In the genomic region with DNA sequence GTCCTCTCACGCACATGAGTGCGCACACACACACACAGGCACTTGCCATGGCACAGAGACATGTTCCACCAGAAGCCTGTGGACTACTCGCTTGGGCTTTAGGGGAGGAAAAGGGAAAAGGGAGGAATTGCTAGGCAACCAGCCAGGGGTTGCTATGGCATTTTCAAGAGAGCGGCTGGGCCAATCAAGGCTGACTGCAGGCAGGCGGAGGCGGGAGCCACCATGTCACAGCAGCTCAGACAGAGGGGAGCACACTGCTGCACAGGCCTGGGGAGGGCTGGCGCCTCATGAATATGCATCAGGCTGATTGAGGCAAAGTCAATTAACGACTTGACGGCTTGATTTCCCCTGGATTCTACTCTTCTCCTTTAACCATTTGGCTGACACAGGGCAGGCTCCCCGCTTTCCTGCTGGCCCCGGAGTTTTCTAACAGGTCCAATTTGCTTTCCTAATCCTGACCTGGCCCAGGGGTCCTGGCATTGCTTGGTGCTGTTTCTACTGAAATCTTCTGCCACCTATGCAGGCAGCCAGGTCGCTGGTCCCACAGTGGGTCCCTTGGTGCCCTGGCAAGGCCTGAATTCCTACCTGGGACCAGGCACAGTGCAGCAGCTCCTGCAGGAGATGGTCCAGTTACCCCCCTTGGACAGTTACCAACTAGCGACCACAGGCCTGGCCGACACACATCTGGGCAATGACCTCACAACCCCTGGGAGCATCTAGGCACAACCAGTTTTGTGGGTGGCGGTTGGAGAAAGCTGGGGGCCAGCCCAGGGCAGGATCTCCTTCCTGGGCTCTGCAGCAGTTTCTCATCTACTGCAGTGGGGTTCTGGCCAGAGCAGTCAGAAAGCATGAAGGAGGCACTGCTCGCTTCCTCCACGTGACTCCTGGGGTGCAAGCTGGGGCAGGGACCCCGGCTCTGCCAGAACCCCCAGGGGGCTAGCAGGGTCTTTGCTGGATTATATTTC, we compare ENCODE assay signal across 16 cellular contexts. TPM values are rescaled to one million over a fixed set of nuclear protein-coding genes. Genes with fewer than 3 reads are reported as not detected.
DNase-seq lines count a peak whose midpoint lies in the region; ATAC-seq and TF ChIP-seq lines count a peak whose summit lies in the region.
"Had no signal": no experiment of that assay in that cellular context is flagged by ENCODE, and none has a peak within 500 bp of the region (broad histone marks: within the 10 kb centered on the region; RNA-seq: fewer than 3 reads in every experiment).

No MANE protein-coding gene starts in this region.

- H3K27me3 ChIP-seq in A673 (replicated peaks; ENCODE audit: insufficient read depth, low read depth, low read length, poor library complexity) = peaks cover 18% of the 10 kb centered on the region
- no peaks in the 10 kb centered on the region for H3K27me3 ChIP-seq in DND-41 (ENCODE audit: insufficient read depth, low read length, poor library complexity)
- H3K27me3 ChIP-seq in hepatocyte = peaks cover 9% of the 10 kb centered on the region
- peaks cover 25% of the 10 kb centered on the region for H3K27me3 ChIP-seq in upper lobe of right lung

- no peaks in the 10 kb centered on the region for H3K4me1 Mint-ChIP-seq in mesothelial cell of epicardium
- H3K4me1 Mint-ChIP-seq: nephron had no signal

- 75% methylated on average over 18 of the region's 18 CpGs for WGBS in hepatocyte (ENCODE audit: low lambda C conversion rate, missing lambda C conversion rate)

- ATAC-seq in DND-41 (ENCODE audit: insufficient read depth, low read depth) (0 out of 3 replicates have a peak, but pooled peaks have one; percentile 25), upper lobe of right lung (no peak)
- ATAC-seq: sciatic nerve had no signal

- peaks cover 59% of the 10 kb centered on the region for H3K27me3 Mint-ChIP-seq in mesothelial cell of epicardium (ENCODE audit: low read depth)

- no peaks in the 10 kb centered on the region for H3K79me2 ChIP-seq in DND-41 (ENCODE audit: insufficient read depth, low read length)
- no peaks in the 10 kb centered on the region for H3K79me2 ChIP-seq in hepatocyte

- H3K4me3 ChIP-seq in A673 (ENCODE audit: low read depth, low read length, poor library complexity, severe bottlenecking) = no peak overlapping the region
- H3K4me3 ChIP-seq in DND-41 (ENCODE audit: low read depth in 1 of 2, low read length in 2 of 2) = no peak overlapping the region
- no peak overlapping the region for H3K4me3 ChIP-seq in hepatocyte
- H3K4me3 ChIP-seq in upper lobe of right lung = no peak overlapping the region

- no peak overlapping the region for H3K4me2 ChIP-seq in DND-41 (ENCODE audit: insufficient read depth, low read length)
- H3K4me2 ChIP-seq in hepatocyte = no peak overlapping the region

- intact Hi-C loops in A673 (cut with micrococcal nuclease; ENCODE audit: unreplicated experiment) = no loop called here
- intact Hi-C loops in upper lobe of right lung (cut with DNase I) = no loop called here

- no peak overlapping the region for H3K4me3 Mint-ChIP-seq in mesothelial cell of epicardium
- H3K4me3 Mint-ChIP-seq: nephron; T-helper 1 cell treated with Interleukin-12 subunit alpha and Interleukin-12 subunit beta and Interleukin-4 antibody, amounts not matched to agents 30 μg/mL and 1 μg/mL, for 36 hours had no signal

- CTCF ChIA-PET in A673 (lab: Charles Lee) = no interaction called here

- no peaks in the 10 kb centered on the region for H3K9me2 ChIP-seq in hepatocyte (replicated peaks; ENCODE audit: insufficient read depth)

- H3K27ac ChIP-seq in A673 (ENCODE audit: low read depth, low read length, poor library complexity, severe bottlenecking) (no peak overlapping the region), DND-41 (ENCODE audit: low read length) (no peak overlapping the region), hepatocyte (no peak overlapping the region), upper lobe of right lung (no peak overlapping the region)

- TF ChIP-seq CTCF in A673 (conservative IDR thresholded peaks at IDR 0.05; ENCODE audit: low read depth, low read length) (no peak), DND-41 (IDR thresholded peaks at IDR 0.05; ENCODE audit: borderline replicate concordance, extremely low read depth, low read length, poor library complexity, severe bottlenecking) (no peak), mesothelial cell of epicardium (IDR thresholded peaks at IDR 0.05; ENCODE audit: unreplicated experiment) (no peak), hepatocyte (IDR thresholded peaks at IDR 0.05; ENCODE audit: poor library complexity) (no peak), upper lobe of right lung (IDR thresholded peaks at IDR 0.05) (no peak)

- no peaks in the 10 kb centered on the region for H3K4me1 ChIP-seq in A673 (ENCODE audit: insufficient read depth, low read length, poor library complexity, severe bottlenecking)
- H3K4me1 ChIP-seq in DND-41 (ENCODE audit: insufficient read depth, low read length) = no peaks in the 10 kb centered on the region
- H3K4me1 ChIP-seq in hepatocyte (ENCODE audit: insufficient read depth) = no peaks in the 10 kb centered on the region
- no peaks in the 10 kb centered on the region for H3K4me1 ChIP-seq in upper lobe of right lung

- POLR2A ChIA-PET in A673 (lab: Charles Lee; ENCODE audit: low non-redundant PET) = no interaction called here

- no peaks in the 10 kb centered on the region for H3K9me3 Mint-ChIP-seq in mesothelial cell of epicardium
- H3K9me3 Mint-ChIP-seq: H9; nephron; T-helper 1 cell treated with Interleukin-12 subunit alpha and Interleukin-12 subunit beta and Interleukin-4 antibody, amounts not matched to agents 30 μg/mL and 1 μg/mL, for 36 hours had no signal

- H2AFZ ChIP-seq in DND-41 (ENCODE audit: low read depth, low read length) (no peak overlapping the region), hepatocyte (no peak overlapping the region)

- no peaks in the 10 kb centered on the region for H3K36me3 Mint-ChIP-seq in mesothelial cell of epicardium

- no peaks in the 10 kb centered on the region for H3K36me3 ChIP-seq in A673 (ENCODE audit: insufficient read depth, low read length, poor library complexity, severe bottlenecking)
- no peaks in the 10 kb centered on the region for H3K36me3 ChIP-seq in DND-41 (ENCODE audit: insufficient read depth, low read length)
- no peaks in the 10 kb centered on the region for H3K36me3 ChIP-seq in hepatocyte (replicated peaks; ENCODE audit: insufficient read depth, low read depth)
- H3K36me3 ChIP-seq in upper lobe of right lung = no peaks in the 10 kb centered on the region

- H4K20me1 ChIP-seq in DND-41 (ENCODE audit: insufficient read depth, low read length) (peaks cover 22% of the 10 kb centered on the region), hepatocyte (ENCODE audit: insufficient read depth, poor library complexity, severe bottlenecking) (no peaks in the 10 kb centered on the region)

- DNase-seq in A673 (ENCODE audit: low spot score) (peak; percentile 52), DND-41 (no peak), amygdala (lab: John Stamatoyannopoulos, UW) (peak in 46 of 56 donors; percentile 13 to 81 (median 55)), medulla oblongata (ENCODE audit: extremely low spot score) (peak; percentile 9), mesothelial cell of epicardium (ENCODE audit: low spot score in 2 of 2, unreplicated experiment in 2 of 2) (no peak), activated gamma-delta T cell (lab: John Stamatoyannopoulos, UW) (no peak), hepatocyte (ENCODE audit: low spot score) (no peak), upper lobe of right lung (no peak)
- DNase-seq: activated CD4-positive, CD25-positive, alpha-beta regulatory T cell; H9; mammary epithelial cell; NCI-H1930; stimulated activated CD4-positive, alpha-beta T cell treated with anti-CD3 and anti-CD28 coated beads, Interleukin-1b, Interleukin-23, amount 100 ng/mL, for 48 hours had no signal

- no TSS peak for BruUV-seq in A673 (replicated peaks; lab: Mats Ljungman, UMichigan)

- H3K27ac Mint-ChIP-seq in mesothelial cell of epicardium = no peak overlapping the region
- H3K27ac Mint-ChIP-seq: H9; nephron; T-helper 1 cell treated with Interleukin-12 subunit alpha and Interleukin-12 subunit beta and Interleukin-4 antibody, amounts not matched to agents 30 μg/mL and 1 μg/mL, for 36 hours had no signal

- H3K9me3 ChIP-seq in A673 (ENCODE audit: low read depth, low read length, poor library complexity, severe bottlenecking) (no peaks in the 10 kb centered on the region), DND-41 (ENCODE audit: insufficient read depth, low read length, severe bottlenecking) (no peaks in the 10 kb centered on the region), hepatocyte (ENCODE audit: low read depth) (no peaks in the 10 kb centered on the region), upper lobe of right lung (no peaks in the 10 kb centered on the region)

- H3K9ac ChIP-seq in DND-41 (ENCODE audit: low read depth, low read length) = no peak overlapping the region

RNA-seq across cellular contexts. Expression of gene YTHDF1, which starts 52.1 kb away (rescaled TPM):
- 49.3 and 52.4 TPM in 2 replicates for total RNA-seq in A673 (2021)
- total RNA-seq in mesothelial cell of epicardium = 49.3 to 52.9 TPM (median 50.1 TPM) in 3 replicates
- total RNA-seq in hepatocyte = 35.9 and 36.0 TPM in 2 replicates
- 51.2 and 57.4 TPM in 2 replicates for polyA plus RNA-seq in hepatocyte
- 36.9 TPM for total RNA-seq in upper lobe of right lung

Comparison
In these comparisons a context has a peak if more than half of its experiments do, and no peak if none do; other contexts are left out.
1. DNase-seq: peak in A673 (single experiment), amygdala (46 of 56) and medulla oblongata (single experiment); none in DND-41 (single experiment), mesothelial cell of epicardium (0 of 2), activated gamma-delta T cell (single experiment), hepatocyte (single experiment) and upper lobe of right lung (single experiment).